Comparison of ENCODE assay signal across 9 cellular contexts in the genomic region with DNA sequence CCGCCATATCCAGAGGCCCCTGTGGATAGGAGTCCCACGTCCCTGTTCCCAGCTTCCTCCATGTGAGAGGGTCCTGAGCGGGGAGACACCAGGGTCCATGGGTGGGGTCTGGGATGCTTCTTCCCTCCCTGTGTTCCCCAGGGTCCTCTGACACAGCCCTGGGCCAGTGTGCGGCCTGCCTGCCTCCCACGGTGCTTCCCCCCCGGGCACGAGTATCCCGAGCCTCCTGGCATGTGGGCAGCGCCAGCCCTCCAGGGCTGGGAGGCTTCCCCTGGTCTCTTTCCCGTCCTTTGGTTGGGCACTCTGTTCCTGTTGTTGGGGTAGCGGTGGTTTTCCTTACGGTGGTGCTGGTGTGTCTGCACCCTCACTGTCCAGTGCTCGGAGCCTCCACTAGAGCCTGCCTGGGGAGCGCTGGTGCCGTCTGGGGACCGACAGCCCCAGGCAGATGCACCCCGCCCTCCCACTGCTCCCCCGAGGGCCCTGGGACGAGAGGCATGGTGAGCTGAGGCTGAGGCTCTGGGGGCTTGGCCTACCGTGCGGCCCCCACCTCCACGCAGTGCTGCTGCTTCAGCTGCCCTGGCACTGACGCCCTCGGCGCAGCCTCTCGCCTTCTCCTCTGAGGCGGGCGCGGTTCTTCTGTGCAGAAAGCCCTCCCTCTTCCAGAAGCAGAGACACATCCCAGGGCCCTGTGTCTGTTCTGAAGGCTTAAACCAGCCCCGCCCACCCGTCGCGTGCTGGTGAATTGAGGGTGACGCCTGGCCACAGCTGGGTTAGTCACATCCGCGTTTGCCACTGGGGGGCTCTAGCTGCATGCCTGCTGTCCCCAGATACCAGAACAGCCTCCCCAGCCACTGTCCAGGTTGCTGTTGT. TPM values are rescaled to one million over a fixed set of nuclear protein-coding genes. Genes with fewer than 3 reads are reported as not detected.
A peak's percentile ranks its signal among the peaks of the same experiment; 100 is the strongest.
DNase-seq lines count a peak whose midpoint lies in the region; ATAC-seq and TF ChIP-seq lines count a peak whose summit lies in the region.
"Had no signal": no experiment of that assay in that cellular context is flagged by ENCODE, and none has a peak within 500 bp of the region (broad histone marks: within the 10 kb centered on the region; RNA-seq: fewer than 3 reads in every experiment).

No MANE protein-coding gene starts in this region.

- no peaks in the 10 kb centered on the region for H3K36me3 Mint-ChIP-seq in natural killer cell

- H3K36me3 ChIP-seq in BLaER1 = peaks cover 88% of the 10 kb centered on the region
- peaks cover 8 to 52% of the 10 kb centered on the region in 2 experiments for H3K36me3 ChIP-seq in SK-N-SH (replicated peaks in 1 of 2; ENCODE audit: control insufficient read depth in 1 of 2, insufficient read depth in 2 of 2, low read length in 1 of 2)

- no peaks in the 10 kb centered on the region for H3K9me3 ChIP-seq in BLaER1
- no peaks in the 10 kb centered on the region for H3K9me3 ChIP-seq in SK-N-SH

- POLR2A ChIA-PET in SK-N-SH (lab: Yijun Ruan, JAX) = interaction anchor here (0.6 kb wide), 1 partner anchor 176 kb away, joined by 3 read pairs; no protein-coding TSS in a partner anchor

- no peak for TF ChIP-seq EP300 in SK-N-SH (IDR thresholded peaks at IDR 0.05; ENCODE audit: borderline replicate concordance in 1 of 2, low read depth in 1 of 2, low read length in 1 of 2)

- no peak for TF ChIP-seq CTCF in natural killer cell (IDR thresholded peaks at IDR 0.05)
- no peak for TF ChIP-seq CTCF in SK-N-SH (IDR thresholded peaks at IDR 0.05)

- intact Hi-C loops in natural killer cell (cut with micrococcal nuclease) = no loop called here

- no peaks in the 10 kb centered on the region for H3F3A ChIP-seq in SK-N-SH (replicated peaks; ENCODE audit: insufficient read depth)

- no peak for TF ChIP-seq RAD21 in SK-N-SH (IDR thresholded peaks at IDR 0.05; ENCODE audit: low read length)

- no peaks in the 10 kb centered on the region for H3K9me2 ChIP-seq in SK-N-SH

- in situ Hi-C loops in ACHN (cut with HindIII; ENCODE audit: low pct_ligation_motif_present, low pct_unique_long_range_greater_than_20kb, low sequenced_read_pairs) = no loop called here

- 0 out of 2 replicates have a peak, but pooled peaks cover 7% of the 10 kb centered on the region for H3K79me2 ChIP-seq in SK-N-SH (ENCODE audit: insufficient read depth)

- peaks cover 100% of the 10 kb centered on the region for H4K20me1 ChIP-seq in BLaER1
- no peaks in the 10 kb centered on the region for H4K20me1 ChIP-seq in SK-N-SH (ENCODE audit: insufficient read depth)

- no peaks in the 10 kb centered on the region for H3K9me3 Mint-ChIP-seq in natural killer cell

- peaks cover 72% of the 10 kb centered on the region for H3K4me1 ChIP-seq in BLaER1
- no peaks in the 10 kb centered on the region for H3K4me1 ChIP-seq in SK-N-SH (ENCODE audit: control insufficient read depth in 1 of 2, insufficient read depth in 2 of 2, low read depth in 1 of 2, low read length in 1 of 2)

- peak overlapping the region; percentile 11 for H3K27ac ChIP-seq in BLaER1
- no peak overlapping the region for H3K27ac ChIP-seq in SK-N-SH (ENCODE audit: low read depth in 2 of 2, low read length in 1 of 2)
- H3K27ac ChIP-seq: VCaP had no signal

- no peak overlapping the region for H3K4me3 Mint-ChIP-seq in natural killer cell

- no peak overlapping the region for H3K9ac ChIP-seq in BLaER1
- H3K9ac ChIP-seq in SK-N-SH = no peak overlapping the region

- CTCF ChIA-PET in SK-N-SH (lab: Yijun Ruan, JAX) = interaction anchor here (0.6 to 0.7 kb wide), 2 partner anchors 36 to 52 kb away, joined by 3 read pairs; no protein-coding TSS in a partner anchor

- H3K27me3 Mint-ChIP-seq in natural killer cell (ENCODE audit: low read depth in 2 of 2) = no peaks in the 10 kb centered on the region

- no peak overlapping the region for H2AFZ ChIP-seq in SK-N-SH (ENCODE audit: low read depth)

- peak in 2 of 3 donors; percentile 61 to 77 for ATAC-seq in natural killer cell
- no peak for ATAC-seq in GM18870 (IDR thresholded peaks at IDR 0.05; ENCODE audit: unreplicated experiment)

- H3K27ac Mint-ChIP-seq in natural killer cell = no peak overlapping the region

- no peaks in the 10 kb centered on the region for H3K27me3 ChIP-seq in BLaER1
- no peaks in the 10 kb centered on the region for H3K27me3 ChIP-seq in SK-N-SH (ENCODE audit: insufficient read depth)

- 92% methylated on average over 28 of the region's 36 CpGs for WGBS in SK-N-SH (ENCODE audit: low lambda C conversion rate)

- DNase-seq in HuH-7.5 (ENCODE audit: low spot score) (peak; percentile 56), dermis microvascular lymphatic vessel endothelial cell (ENCODE audit: low read depth in 2 of 2) (peak; percentile 41 to 81), natural killer cell (no peak), SK-N-SH (no peak), ACHN (no peak), occipital lobe (lab: John Stamatoyannopoulos, UW) (no peak)

- H3K4me1 Mint-ChIP-seq in natural killer cell = peaks cover 0 to 12% of the 10 kb centered on the region in 2 donors

- H3K4me2 ChIP-seq in BLaER1 (peak overlapping the region; percentile 73), SK-N-SH (no peak overlapping the region)

- no peak overlapping the region for H3K4me3 ChIP-seq in BLaER1
- H3K4me3 ChIP-seq in SK-N-SH (ENCODE audit: low read depth in 2 of 2, low read length in 1 of 2) = no peak overlapping the region

TF ChIP-seq in SK-N-SH, 30 proteins besides CTCF, POLR2A, EP300 and RAD21 (continues in another document):
- TF ChIP-seq CHD2 (IDR thresholded peaks at IDR 0.05; ENCODE audit: low read length, partially characterized antibody) (no peak), FOXJ3 (CRISPR knock-in tag; IDR thresholded peaks at IDR 0.05) (no peak), NFIC (IDR thresholded peaks at IDR 0.05; ENCODE audit: borderline replicate concordance) (no peak), MXI1 (IDR thresholded peaks at IDR 0.05; ENCODE audit: low read depth, low read length) (no peak), REST (IDR thresholded peaks at IDR 0.05; ENCODE audit: low read depth, low read length) (no peak), TCF12 (IDR thresholded peaks at IDR 0.05) (no peak), JUND (IDR thresholded peaks at IDR 0.05) (no peak), TEAD4 (IDR thresholded peaks at IDR 0.05; ENCODE audit: borderline replicate concordance, insufficient read depth) (no peak), POLR2AphosphoS5 (IDR thresholded peaks at IDR 0.05; ENCODE audit: low read depth, low read length) (no peak), SIN3A (IDR thresholded peaks at IDR 0.05; ENCODE audit: borderline replicate concordance, low read depth, low read length) (no peak), ELF1 (IDR thresholded peaks at IDR 0.05) (no peak)

RNA-seq across cellular contexts. Expression of gene PLEKHJ1, which starts 27.9 kb away (rescaled TPM):
- total RNA-seq in dermis microvascular lymphatic vessel endothelial cell (61.6 and 72.7 TPM in 2 replicates), natural killer cell (10 to 100 TPM; 36.7 to 45.8 (median 44.7) TPM), occipital lobe (35.7 TPM)
- 128 and 151 TPM in 2 replicates for polyA plus RNA-seq in SK-N-SH (2012; rRNA removed)
- 82.0 and 106 TPM in 2 replicates for polyA plus RNA-seq in SK-N-SH (2012; cell fraction: cytosol; rRNA removed)
- 251 and 261 TPM in 2 replicates for polyA plus RNA-seq in SK-N-SH (2012; cell fraction: nucleus; rRNA removed)

RNA-seq across cellular contexts. Expression of gene SF3A2, which starts 28.4 kb away (rescaled TPM):
- 44.7 and 57.9 TPM in 2 replicates for total RNA-seq in dermis microvascular lymphatic vessel endothelial cell
- 100 to 1,000 TPM; 143 to 165 (median 147) TPM for total RNA-seq in natural killer cell
- polyA plus RNA-seq in SK-N-SH (2012; rRNA removed) = 35.0 and 55.8 TPM in 2 replicates
- 18.7 and 29.3 TPM in 2 replicates for polyA plus RNA-seq in SK-N-SH (2012; cell fraction: cytosol; rRNA removed)
- polyA plus RNA-seq in SK-N-SH (2012; cell fraction: nucleus; rRNA removed) = 271 and 351 TPM in 2 replicates
- total RNA-seq in occipital lobe = 26.4 TPM

RNA-seq across cellular contexts. Expression of gene AMH, which starts 40.9 kb away (rescaled TPM):
- total RNA-seq in dermis microvascular lymphatic vessel endothelial cell (0.64 and 1.8 TPM in 2 replicates), natural killer cell (1 to 10 TPM in 1 of 3 donors, under 1 TPM in 2; 0.55 to 2.1 (median 0.88) TPM), occipital lobe (not detected)
- polyA plus RNA-seq in SK-N-SH (2012; rRNA removed) = 16.0 and 18.1 TPM in 2 replicates
- polyA plus RNA-seq in SK-N-SH (2012; cell fraction: cytosol; rRNA removed) = 1.4 and 2.7 TPM in 2 replicates
- polyA plus RNA-seq in SK-N-SH (2012; cell fraction: nucleus; rRNA removed) = 255 and 564 TPM in 2 replicates

RNA-seq across cellular contexts. Expression of gene DOT1L, which starts 44.5 kb away (rescaled TPM):
- total RNA-seq in dermis microvascular lymphatic vessel endothelial cell (2.7 and 4.9 TPM in 2 replicates), natural killer cell (10 to 100 TPM; 42.5 to 62.1 (median 54.3) TPM), occipital lobe (4.7 TPM)
- 3.6 and 5.0 TPM in 2 replicates for polyA plus RNA-seq in SK-N-SH (2012; rRNA removed)
- polyA plus RNA-seq in SK-N-SH (2012; cell fraction: cytosol; rRNA removed) = 2.7 and 4.2 TPM in 2 replicates
- 22.3 and 42.9 TPM in 2 replicates for polyA plus RNA-seq in SK-N-SH (2012; cell fraction: nucleus; rRNA removed)

RNA-seq across cellular contexts. Expression of gene JSRP1, which starts 48.0 kb away (rescaled TPM):
- total RNA-seq in dermis microvascular lymphatic vessel endothelial cell (not detected in 2 replicates), natural killer cell (1 to 10 TPM in 1 of 3 donors, under 1 TPM in 1, not detected in 1; 0.82 to 2.0 TPM), occipital lobe (not detected)
- 0.76 and 0.88 TPM in 2 replicates for polyA plus RNA-seq in SK-N-SH (2012; rRNA removed)
- 0.58 and 0.66 TPM in 2 replicates for polyA plus RNA-seq in SK-N-SH (2012; cell fraction: cytosol; rRNA removed)
- polyA plus RNA-seq in SK-N-SH (2012; cell fraction: nucleus; rRNA removed) = 0.75 and 1.8 TPM in 2 replicates

Comparison
In these comparisons a context has a peak if more than half of its experiments do, and no peak if none do; other contexts are left out.
1. DNase-seq: peak in HuH-7.5 (single experiment) and dermis microvascular lymphatic vessel endothelial cell (2 of 2); none in natural killer cell (single experiment), SK-N-SH (single experiment), ACHN (single experiment) and occipital lobe (single experiment).